Comparison of ENCODE assay signal across 2 cellular contexts in the genomic region with DNA sequence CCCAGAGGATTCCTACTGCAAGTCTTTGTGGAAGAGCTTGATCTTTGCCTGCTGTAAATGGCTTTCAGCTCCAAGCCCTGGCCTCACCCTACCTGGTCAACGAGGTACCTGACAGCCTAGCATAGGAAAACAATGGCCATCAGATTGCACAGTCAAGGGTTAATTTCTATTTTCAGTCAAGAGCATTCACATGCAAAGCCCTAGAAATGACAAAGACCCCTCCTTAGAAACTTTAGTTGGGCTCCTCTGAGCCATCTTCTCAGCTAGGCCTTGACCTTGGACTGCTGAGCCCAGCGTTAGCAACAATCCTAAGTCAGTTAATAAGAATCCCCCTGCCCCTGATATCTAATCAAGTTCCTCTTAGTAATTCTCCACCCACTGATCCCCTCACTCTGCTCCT.
TF ChIP-seq lines count a peak whose summit lies in the region.

No MANE protein-coding gene starts in this region.

TF ChIP-seq in GM23338, 12 proteins besides CTCF, POLR2A, EP300 and RAD21:
- TF ChIP-seq, protein P1, sequence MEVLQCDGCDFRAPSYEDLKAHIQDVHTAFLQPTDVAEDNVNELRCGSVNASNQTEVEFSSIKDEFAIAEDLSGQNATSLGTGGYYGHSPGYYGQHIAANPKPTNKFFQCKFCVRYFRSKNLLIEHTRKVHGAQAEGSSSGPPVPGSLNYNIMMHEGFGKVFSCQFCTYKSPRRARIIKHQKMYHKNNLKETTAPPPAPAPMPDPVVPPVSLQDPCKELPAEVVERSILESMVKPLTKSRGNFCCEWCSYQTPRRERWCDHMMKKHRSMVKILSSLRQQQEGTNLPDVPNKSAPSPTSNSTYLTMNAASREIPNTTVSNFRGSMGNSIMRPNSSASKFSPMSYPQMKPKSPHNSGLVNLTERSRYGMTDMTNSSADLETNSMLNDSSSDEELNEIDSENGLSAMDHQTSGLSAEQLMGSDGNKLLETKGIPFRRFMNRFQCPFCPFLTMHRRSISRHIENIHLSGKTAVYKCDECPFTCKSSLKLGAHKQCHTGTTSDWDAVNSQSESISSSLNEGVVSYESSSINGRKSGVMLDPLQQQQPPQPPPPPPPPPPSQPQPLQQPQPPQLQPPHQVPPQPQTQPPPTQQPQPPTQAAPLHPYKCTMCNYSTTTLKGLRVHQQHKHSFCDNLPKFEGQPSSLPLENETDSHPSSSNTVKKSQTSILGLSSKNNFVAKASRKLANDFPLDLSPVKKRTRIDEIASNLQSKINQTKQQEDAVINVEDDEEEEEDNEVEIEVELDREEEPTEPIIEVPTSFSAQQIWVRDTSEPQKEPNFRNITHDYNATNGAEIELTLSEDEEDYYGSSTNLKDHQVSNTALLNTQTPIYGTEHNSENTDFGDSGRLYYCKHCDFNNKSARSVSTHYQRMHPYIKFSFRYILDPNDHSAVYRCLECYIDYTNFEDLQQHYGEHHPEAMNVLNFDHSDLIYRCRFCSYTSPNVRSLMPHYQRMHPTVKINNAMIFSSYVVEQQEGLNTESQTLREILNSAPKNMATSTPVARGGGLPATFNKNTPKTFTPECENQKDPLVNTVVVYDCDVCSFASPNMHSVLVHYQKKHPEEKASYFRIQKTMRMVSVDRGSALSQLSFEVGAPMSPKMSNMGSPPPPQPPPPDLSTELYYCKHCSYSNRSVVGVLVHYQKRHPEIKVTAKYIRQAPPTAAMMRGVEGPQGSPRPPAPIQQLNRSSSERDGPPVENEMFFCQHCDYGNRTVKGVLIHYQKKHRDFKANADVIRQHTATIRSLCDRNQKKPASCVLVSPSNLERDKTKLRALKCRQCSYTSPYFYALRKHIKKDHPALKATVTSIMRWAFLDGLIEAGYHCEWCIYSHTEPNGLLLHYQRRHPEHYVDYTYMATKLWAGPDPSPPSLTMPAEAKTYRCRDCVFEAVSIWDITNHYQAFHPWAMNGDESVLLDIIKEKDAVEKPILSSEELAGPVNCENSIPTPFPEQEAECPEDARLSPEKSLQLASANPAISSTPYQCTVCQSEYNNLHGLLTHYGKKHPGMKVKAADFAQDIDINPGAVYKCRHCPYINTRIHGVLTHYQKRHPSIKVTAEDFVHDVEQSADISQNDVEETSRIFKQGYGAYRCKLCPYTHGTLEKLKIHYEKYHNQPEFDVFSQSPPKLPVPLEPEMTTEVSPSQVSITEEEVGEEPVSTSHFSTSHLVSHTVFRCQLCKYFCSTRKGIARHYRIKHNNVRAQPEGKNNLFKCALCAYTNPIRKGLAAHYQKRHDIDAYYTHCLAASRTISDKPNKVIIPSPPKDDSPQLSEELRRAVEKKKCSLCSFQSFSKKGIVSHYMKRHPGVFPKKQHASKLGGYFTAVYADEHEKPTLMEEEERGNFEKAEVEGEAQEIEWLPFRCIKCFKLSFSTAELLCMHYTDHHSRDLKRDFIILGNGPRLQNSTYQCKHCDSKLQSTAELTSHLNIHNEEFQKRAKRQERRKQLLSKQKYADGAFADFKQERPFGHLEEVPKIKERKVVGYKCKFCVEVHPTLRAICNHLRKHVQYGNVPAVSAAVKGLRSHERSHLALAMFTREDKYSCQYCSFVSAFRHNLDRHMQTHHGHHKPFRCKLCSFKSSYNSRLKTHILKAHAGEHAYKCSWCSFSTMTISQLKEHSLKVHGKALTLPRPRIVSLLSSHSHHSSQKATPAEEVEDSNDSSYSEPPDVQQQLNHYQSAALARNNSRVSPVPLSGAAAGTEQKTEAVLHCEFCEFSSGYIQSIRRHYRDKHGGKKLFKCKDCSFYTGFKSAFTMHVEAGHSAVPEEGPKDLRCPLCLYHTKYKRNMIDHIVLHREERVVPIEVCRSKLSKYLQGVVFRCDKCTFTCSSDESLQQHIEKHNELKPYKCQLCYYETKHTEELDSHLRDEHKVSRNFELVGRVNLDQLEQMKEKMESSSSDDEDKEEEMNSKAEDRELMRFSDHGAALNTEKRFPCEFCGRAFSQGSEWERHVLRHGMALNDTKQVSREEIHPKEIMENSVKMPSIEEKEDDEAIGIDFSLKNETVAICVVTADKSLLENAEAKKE (CRISPR knock-in tag; IDR thresholded peaks at IDR 0.05): peak; percentile 67; the same call in 1 of the 2 replicates
- TF ChIP-seq, protein P2, sequence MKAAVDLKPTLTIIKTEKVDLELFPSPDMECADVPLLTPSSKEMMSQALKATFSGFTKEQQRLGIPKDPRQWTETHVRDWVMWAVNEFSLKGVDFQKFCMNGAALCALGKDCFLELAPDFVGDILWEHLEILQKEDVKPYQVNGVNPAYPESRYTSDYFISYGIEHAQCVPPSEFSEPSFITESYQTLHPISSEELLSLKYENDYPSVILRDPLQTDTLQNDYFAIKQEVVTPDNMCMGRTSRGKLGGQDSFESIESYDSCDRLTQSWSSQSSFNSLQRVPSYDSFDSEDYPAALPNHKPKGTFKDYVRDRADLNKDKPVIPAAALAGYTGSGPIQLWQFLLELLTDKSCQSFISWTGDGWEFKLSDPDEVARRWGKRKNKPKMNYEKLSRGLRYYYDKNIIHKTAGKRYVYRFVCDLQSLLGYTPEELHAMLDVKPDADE (IDR thresholded peaks at IDR 0.05): no peak

TF ChIP-seq in WTC11, 78 proteins besides CTCF, POLR2A, EP300 and RAD21:
- TF ChIP-seq ESRRA (CRISPR knock-in tag; IDR thresholded peaks at IDR 0.05; ENCODE audit: borderline replicate concordance): no peak
- no peak for TF ChIP-seq FOXK1 (CRISPR knock-in tag; IDR thresholded peaks at IDR 0.05)
- TF ChIP-seq SMAD4 (CRISPR knock-in tag; IDR thresholded peaks at IDR 0.05): no peak
- no peak for TF ChIP-seq ZBTB21 (CRISPR knock-in tag; IDR thresholded peaks at IDR 0.05; ENCODE audit: borderline replicate concordance)
- no peak for TF ChIP-seq FOXJ3 (CRISPR knock-in tag; IDR thresholded peaks at IDR 0.05; ENCODE audit: borderline replicate concordance)
- TF ChIP-seq NR1H2 (CRISPR knock-in tag; IDR thresholded peaks at IDR 0.05): no peak
- TF ChIP-seq, protein P3, sequence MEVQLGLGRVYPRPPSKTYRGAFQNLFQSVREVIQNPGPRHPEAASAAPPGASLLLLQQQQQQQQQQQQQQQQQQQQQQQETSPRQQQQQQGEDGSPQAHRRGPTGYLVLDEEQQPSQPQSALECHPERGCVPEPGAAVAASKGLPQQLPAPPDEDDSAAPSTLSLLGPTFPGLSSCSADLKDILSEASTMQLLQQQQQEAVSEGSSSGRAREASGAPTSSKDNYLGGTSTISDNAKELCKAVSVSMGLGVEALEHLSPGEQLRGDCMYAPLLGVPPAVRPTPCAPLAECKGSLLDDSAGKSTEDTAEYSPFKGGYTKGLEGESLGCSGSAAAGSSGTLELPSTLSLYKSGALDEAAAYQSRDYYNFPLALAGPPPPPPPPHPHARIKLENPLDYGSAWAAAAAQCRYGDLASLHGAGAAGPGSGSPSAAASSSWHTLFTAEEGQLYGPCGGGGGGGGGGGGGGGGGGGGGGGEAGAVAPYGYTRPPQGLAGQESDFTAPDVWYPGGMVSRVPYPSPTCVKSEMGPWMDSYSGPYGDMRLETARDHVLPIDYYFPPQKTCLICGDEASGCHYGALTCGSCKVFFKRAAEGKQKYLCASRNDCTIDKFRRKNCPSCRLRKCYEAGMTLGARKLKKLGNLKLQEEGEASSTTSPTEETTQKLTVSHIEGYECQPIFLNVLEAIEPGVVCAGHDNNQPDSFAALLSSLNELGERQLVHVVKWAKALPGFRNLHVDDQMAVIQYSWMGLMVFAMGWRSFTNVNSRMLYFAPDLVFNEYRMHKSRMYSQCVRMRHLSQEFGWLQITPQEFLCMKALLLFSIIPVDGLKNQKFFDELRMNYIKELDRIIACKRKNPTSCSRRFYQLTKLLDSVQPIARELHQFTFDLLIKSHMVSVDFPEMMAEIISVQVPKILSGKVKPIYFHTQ (CRISPR knock-in tag; IDR thresholded peaks at IDR 0.05): no peak
- no peak for TF ChIP-seq RORB (CRISPR knock-in tag; IDR thresholded peaks at IDR 0.05)
- no peak for TF ChIP-seq ATF1 (CRISPR knock-in tag; IDR thresholded peaks at IDR 0.05)
- TF ChIP-seq, protein P4, sequence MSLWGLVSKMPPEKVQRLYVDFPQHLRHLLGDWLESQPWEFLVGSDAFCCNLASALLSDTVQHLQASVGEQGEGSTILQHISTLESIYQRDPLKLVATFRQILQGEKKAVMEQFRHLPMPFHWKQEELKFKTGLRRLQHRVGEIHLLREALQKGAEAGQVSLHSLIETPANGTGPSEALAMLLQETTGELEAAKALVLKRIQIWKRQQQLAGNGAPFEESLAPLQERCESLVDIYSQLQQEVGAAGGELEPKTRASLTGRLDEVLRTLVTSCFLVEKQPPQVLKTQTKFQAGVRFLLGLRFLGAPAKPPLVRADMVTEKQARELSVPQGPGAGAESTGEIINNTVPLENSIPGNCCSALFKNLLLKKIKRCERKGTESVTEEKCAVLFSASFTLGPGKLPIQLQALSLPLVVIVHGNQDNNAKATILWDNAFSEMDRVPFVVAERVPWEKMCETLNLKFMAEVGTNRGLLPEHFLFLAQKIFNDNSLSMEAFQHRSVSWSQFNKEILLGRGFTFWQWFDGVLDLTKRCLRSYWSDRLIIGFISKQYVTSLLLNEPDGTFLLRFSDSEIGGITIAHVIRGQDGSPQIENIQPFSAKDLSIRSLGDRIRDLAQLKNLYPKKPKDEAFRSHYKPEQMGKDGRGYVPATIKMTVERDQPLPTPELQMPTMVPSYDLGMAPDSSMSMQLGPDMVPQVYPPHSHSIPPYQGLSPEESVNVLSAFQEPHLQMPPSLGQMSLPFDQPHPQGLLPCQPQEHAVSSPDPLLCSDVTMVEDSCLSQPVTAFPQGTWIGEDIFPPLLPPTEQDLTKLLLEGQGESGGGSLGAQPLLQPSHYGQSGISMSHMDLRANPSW (CRISPR knock-in tag; conservative IDR thresholded peaks at IDR 0.05; ENCODE audit: low read depth): no peak
- no peak for TF ChIP-seq OVOL2 (CRISPR knock-in tag; IDR thresholded peaks at IDR 0.05; ENCODE audit: borderline replicate concordance)
- TF ChIP-seq NFE2L1 (CRISPR knock-in tag; IDR thresholded peaks at IDR 0.05): no peak
- TF ChIP-seq, protein P5, sequence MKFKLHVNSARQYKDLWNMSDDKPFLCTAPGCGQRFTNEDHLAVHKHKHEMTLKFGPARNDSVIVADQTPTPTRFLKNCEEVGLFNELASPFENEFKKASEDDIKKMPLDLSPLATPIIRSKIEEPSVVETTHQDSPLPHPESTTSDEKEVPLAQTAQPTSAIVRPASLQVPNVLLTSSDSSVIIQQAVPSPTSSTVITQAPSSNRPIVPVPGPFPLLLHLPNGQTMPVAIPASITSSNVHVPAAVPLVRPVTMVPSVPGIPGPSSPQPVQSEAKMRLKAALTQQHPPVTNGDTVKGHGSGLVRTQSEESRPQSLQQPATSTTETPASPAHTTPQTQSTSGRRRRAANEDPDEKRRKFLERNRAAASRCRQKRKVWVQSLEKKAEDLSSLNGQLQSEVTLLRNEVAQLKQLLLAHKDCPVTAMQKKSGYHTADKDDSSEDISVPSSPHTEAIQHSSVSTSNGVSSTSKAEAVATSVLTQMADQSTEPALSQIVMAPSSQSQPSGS (CRISPR knock-in tag; IDR thresholded peaks at IDR 0.05; ENCODE audit: borderline replicate concordance, low read depth): no peak
- TF ChIP-seq CREB1 (CRISPR knock-in tag; IDR thresholded peaks at IDR 0.05): no peak
- TF ChIP-seq, protein P6, sequence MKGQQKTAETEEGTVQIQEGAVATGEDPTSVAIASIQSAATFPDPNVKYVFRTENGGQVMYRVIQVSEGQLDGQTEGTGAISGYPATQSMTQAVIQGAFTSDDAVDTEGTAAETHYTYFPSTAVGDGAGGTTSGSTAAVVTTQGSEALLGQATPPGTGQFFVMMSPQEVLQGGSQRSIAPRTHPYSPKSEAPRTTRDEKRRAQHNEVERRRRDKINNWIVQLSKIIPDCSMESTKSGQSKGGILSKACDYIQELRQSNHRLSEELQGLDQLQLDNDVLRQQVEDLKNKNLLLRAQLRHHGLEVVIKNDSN (CRISPR knock-in tag; IDR thresholded peaks at IDR 0.05): no peak
- TF ChIP-seq, protein P7, sequence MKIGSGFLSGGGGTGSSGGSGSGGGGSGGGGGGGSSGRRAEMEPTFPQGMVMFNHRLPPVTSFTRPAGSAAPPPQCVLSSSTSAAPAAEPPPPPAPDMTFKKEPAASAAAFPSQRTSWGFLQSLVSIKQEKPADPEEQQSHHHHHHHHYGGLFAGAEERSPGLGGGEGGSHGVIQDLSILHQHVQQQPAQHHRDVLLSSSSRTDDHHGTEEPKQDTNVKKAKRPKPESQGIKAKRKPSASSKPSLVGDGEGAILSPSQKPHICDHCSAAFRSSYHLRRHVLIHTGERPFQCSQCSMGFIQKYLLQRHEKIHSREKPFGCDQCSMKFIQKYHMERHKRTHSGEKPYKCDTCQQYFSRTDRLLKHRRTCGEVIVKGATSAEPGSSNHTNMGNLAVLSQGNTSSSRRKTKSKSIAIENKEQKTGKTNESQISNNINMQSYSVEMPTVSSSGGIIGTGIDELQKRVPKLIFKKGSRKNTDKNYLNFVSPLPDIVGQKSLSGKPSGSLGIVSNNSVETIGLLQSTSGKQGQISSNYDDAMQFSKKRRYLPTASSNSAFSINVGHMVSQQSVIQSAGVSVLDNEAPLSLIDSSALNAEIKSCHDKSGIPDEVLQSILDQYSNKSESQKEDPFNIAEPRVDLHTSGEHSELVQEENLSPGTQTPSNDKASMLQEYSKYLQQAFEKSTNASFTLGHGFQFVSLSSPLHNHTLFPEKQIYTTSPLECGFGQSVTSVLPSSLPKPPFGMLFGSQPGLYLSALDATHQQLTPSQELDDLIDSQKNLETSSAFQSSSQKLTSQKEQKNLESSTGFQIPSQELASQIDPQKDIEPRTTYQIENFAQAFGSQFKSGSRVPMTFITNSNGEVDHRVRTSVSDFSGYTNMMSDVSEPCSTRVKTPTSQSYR (CRISPR knock-in tag; IDR thresholded peaks at IDR 0.05): no peak
- no peak for TF ChIP-seq ZNF396 (CRISPR knock-in tag; IDR thresholded peaks at IDR 0.05; ENCODE audit: borderline replicate concordance)
- no peak for TF ChIP-seq TEAD4 (CRISPR knock-in tag; IDR thresholded peaks at IDR 0.05)
